21 cellular contexts compared by ENCODE assay signal in genomic region chr13:40772765-40773473, GRCh38. TPM values are rescaled to one million over a fixed set of nuclear protein-coding genes. Genes with fewer than 3 reads are reported as not detected.
DNase-seq lines count a peak whose midpoint lies in the region; ATAC-seq lines count a peak whose summit lies in the region.
"Had no signal": no experiment of that assay in that cellular context is flagged by ENCODE, and none has a peak within 500 bp of the region (broad histone marks: within the 10 kb centered on the region; RNA-seq: fewer than 3 reads in every experiment).

No MANE protein-coding gene starts in this region.

- peak overlapping the region; percentile 8 for H3K4me3 Mint-ChIP-seq in activated CD4-positive, alpha-beta T cell treated with anti-CD3 and anti-CD28 coated beads, Interleukin-2, amount 10 ng/mL, durations not matched to agents 24 days and 14 days
- peak overlapping the region in 6 of 7 donors; percentile 44 to 98 (median 52) for H3K4me3 Mint-ChIP-seq in CD8-positive, alpha-beta memory T cell
- peak overlapping the region; percentile 27 for H3K4me3 Mint-ChIP-seq in activated T-helper 2 cell treated with anti-CD3 and anti-CD28 coated beads, Interferon-gamma antibody, Interleukin-2, Interleukin-4, amounts not matched to agents 10 μg/mL and 5 μg/mL and 100 μg/mL, durations not matched to agents 14 hours and 24 hours and 36 hours (ENCODE audit: low read depth)
- peak overlapping the region in 8 of 10 donors; percentile 4 to 64 (median 46) for H3K4me3 Mint-ChIP-seq in naive thymus-derived CD8-positive, alpha-beta T cell

- H3K36me3 Mint-ChIP-seq in activated CD4-positive, alpha-beta T cell treated with anti-CD3 and anti-CD28 coated beads, Interleukin-2, amount 10 ng/mL, durations not matched to agents 24 days and 14 days (ENCODE audit: low read depth) = peaks cover 6% of the 10 kb centered on the region
- H3K36me3 Mint-ChIP-seq in CD8-positive, alpha-beta memory T cell = peaks cover 0 to 14% (median 0%) of the 10 kb centered on the region in 3 donors
- peaks cover 14% of the 10 kb centered on the region for H3K36me3 Mint-ChIP-seq in activated T-helper 2 cell treated with anti-CD3 and anti-CD28 coated beads, Interferon-gamma antibody, Interleukin-2, Interleukin-4, amounts not matched to agents 10 μg/mL and 5 μg/mL and 100 μg/mL, durations not matched to agents 14 hours and 24 hours and 36 hours (ENCODE audit: low read depth)
- H3K36me3 Mint-ChIP-seq in naive thymus-derived CD8-positive, alpha-beta T cell = no peaks in the 10 kb centered on the region

- H3K9me3 ChIP-seq in CD8-positive, alpha-beta memory T cell (ENCODE audit: low read length) = no peaks in the 10 kb centered on the region
- H3K9me3 ChIP-seq: HAP-1, mucosa of descending colon, right atrium auricular region had no signal

- H3K27ac ChIP-seq in CD8-positive, alpha-beta memory T cell (ENCODE audit: low read depth, low read length) = no peak overlapping the region
- H3K27ac ChIP-seq: right atrium auricular region had no signal

- H3K4me3 ChIP-seq in CD8-positive, alpha-beta memory T cell (ENCODE audit: low read length) = no peak overlapping the region
- H3K4me3 ChIP-seq: HAP-1, mucosa of descending colon, right atrium auricular region had no signal

- no peaks in the 10 kb centered on the region for H3K36me3 ChIP-seq in CD8-positive, alpha-beta memory T cell (ENCODE audit: insufficient read depth, low read length)
- H3K36me3 ChIP-seq: right atrium auricular region had no signal

- H3K27me3 Mint-ChIP-seq in activated CD4-positive, alpha-beta T cell treated with anti-CD3 and anti-CD28 coated beads, Interleukin-2, amount 10 ng/mL, durations not matched to agents 24 days and 14 days = no peaks in the 10 kb centered on the region
- H3K27me3 Mint-ChIP-seq in CD8-positive, alpha-beta memory T cell = no peaks in the 10 kb centered on the region
- H3K27me3 Mint-ChIP-seq in activated T-helper 2 cell treated with anti-CD3 and anti-CD28 coated beads, Interferon-gamma antibody, Interleukin-2, Interleukin-4, amounts not matched to agents 10 μg/mL and 5 μg/mL and 100 μg/mL, durations not matched to agents 14 hours and 24 hours and 36 hours (ENCODE audit: low read depth) = no peaks in the 10 kb centered on the region
- H3K27me3 Mint-ChIP-seq in naive thymus-derived CD8-positive, alpha-beta T cell = no peaks in the 10 kb centered on the region

- peaks cover 38% of the 10 kb centered on the region for H3K4me1 ChIP-seq in CD8-positive, alpha-beta memory T cell (ENCODE audit: insufficient read depth, low read length)

- H3K27ac Mint-ChIP-seq in activated CD4-positive, alpha-beta T cell treated with anti-CD3 and anti-CD28 coated beads, Interleukin-2, amount 10 ng/mL, durations not matched to agents 24 days and 14 days = no peak overlapping the region
- peak overlapping the region in 2 of 8 donors; percentile 51 to 71 for H3K27ac Mint-ChIP-seq in CD8-positive, alpha-beta memory T cell
- no peak overlapping the region for H3K27ac Mint-ChIP-seq in activated T-helper 2 cell treated with anti-CD3 and anti-CD28 coated beads, Interferon-gamma antibody, Interleukin-2, Interleukin-4, amounts not matched to agents 10 μg/mL and 5 μg/mL and 100 μg/mL, durations not matched to agents 14 hours and 24 hours and 36 hours
- peak overlapping the region in 5 of 10 donors; percentile 4 to 82 (median 52) for H3K27ac Mint-ChIP-seq in naive thymus-derived CD8-positive, alpha-beta T cell

- no peak for DNase-seq in activated CD4-positive, alpha-beta T cell treated with anti-CD3 and anti-CD28 coated beads, Interleukin-2, amount 10 ng/mL, durations not matched to agents 24 days and 14 days
- DNase-seq in activated CD4-positive, alpha-beta T cell treated with anti-CD3 and anti-CD28 coated beads, Interleukin-2, amount 50 U/mL, for 4 hours = no peak
- no peak for DNase-seq in CD8-positive, alpha-beta memory T cell
- DNase-seq in activated T-helper 2 cell treated with anti-CD3 and anti-CD28 coated beads, Interferon-gamma antibody, Interleukin-2, Interleukin-4, amounts not matched to agents 10 μg/mL and 5 μg/mL and 100 μg/mL, durations not matched to agents 14 hours and 24 hours and 36 hours (ENCODE audit: low spot score) = no peak
- DNase-seq in naive thymus-derived CD8-positive, alpha-beta T cell = no peak
- DNase-seq in NCI-H69 (lab: John Stamatoyannopoulos, UW) (no peak), MV-4-11 (lab: John Stamatoyannopoulos, UW) (no peak), SIG-M5 (lab: John Stamatoyannopoulos, UW) (no peak)
- DNase-seq: amygdala, dermis blood vessel endothelial cell, head of caudate nucleus, left ventricle myocardium superior, mucosa of descending colon, NCI-H1105 treated with DMSO at 0.1 percent for 48 hours, NCI-H2107, NCI-H524, occipital lobe, SW 1271 had no signal

- intact Hi-C loops in activated CD4-positive, alpha-beta T cell treated with anti-CD3 and anti-CD28 coated beads, Interleukin-2, amount 10 ng/mL, durations not matched to agents 24 days and 14 days (cut with micrococcal nuclease) = loop anchor here (10.0 kb wide), 2 partner anchors 388 to 422 kb away; partner anchors contain the start of gene KBTBD7
- intact Hi-C loops in activated T-helper 2 cell treated with anti-CD3 and anti-CD28 coated beads, Interferon-gamma antibody, Interleukin-2, Interleukin-4, amounts not matched to agents 10 μg/mL and 5 μg/mL and 100 μg/mL, durations not matched to agents 14 hours and 24 hours and 36 hours (cut with micrococcal nuclease) = loop anchor here (5.0 to 10.0 kb wide), 6 partner anchors 256 to 1738 kb away; partner anchors contain the start of genes NHLRC3, PROSER1 and RGCC

- H3K9me3 Mint-ChIP-seq in activated CD4-positive, alpha-beta T cell treated with anti-CD3 and anti-CD28 coated beads, Interleukin-2, amount 10 ng/mL, durations not matched to agents 24 days and 14 days = no peaks in the 10 kb centered on the region
- H3K9me3 Mint-ChIP-seq in CD8-positive, alpha-beta memory T cell = no peaks in the 10 kb centered on the region
- no peaks in the 10 kb centered on the region for H3K9me3 Mint-ChIP-seq in activated T-helper 2 cell treated with anti-CD3 and anti-CD28 coated beads, Interferon-gamma antibody, Interleukin-2, Interleukin-4, amounts not matched to agents 10 μg/mL and 5 μg/mL and 100 μg/mL, durations not matched to agents 14 hours and 24 hours and 36 hours
- no peaks in the 10 kb centered on the region for H3K9me3 Mint-ChIP-seq in naive thymus-derived CD8-positive, alpha-beta T cell
- H3K9me3 Mint-ChIP-seq: activated T-helper 1 cell treated with anti-CD3 and anti-CD28 coated beads, Interleukin-12 subunit alpha, Interleukin-12 subunit beta, Interleukin-2, Interleukin-4 antibody, amounts not matched to agents 30 ng/mL and 10 ng/mL and 1 ng/mL, durations not matched to agents 14 hours and 24 hours and 36 hours had no signal

- ATAC-seq in naive thymus-derived CD8-positive, alpha-beta T cell = no peak
- ATAC-seq: left ventricle myocardium superior, mucosa of descending colon had no signal

- no peaks in the 10 kb centered on the region for H3K27me3 ChIP-seq in CD8-positive, alpha-beta memory T cell (ENCODE audit: insufficient read depth, low read length, poor library complexity, severe bottlenecking)
- H3K27me3 ChIP-seq: right atrium auricular region had no signal

- POLR2A ChIA-PET in CD8-positive, alpha-beta memory T cell (lab: Charles Lee) = interaction anchor here (0.6 to 0.7 kb wide), 2 partner anchors 31 to 346 kb away, joined by 3 read pairs; no protein-coding TSS in a partner anchor
- POLR2A ChIA-PET in naive thymus-derived CD8-positive, alpha-beta T cell (lab: Charles Lee) = interaction anchor here (1.5 kb wide), 1 partner anchor 989 kb away, joined by 3 read pairs; no protein-coding TSS in a partner anchor

- CTCF ChIA-PET in CD8-positive, alpha-beta memory T cell (lab: Charles Lee) = no interaction called here

- peaks cover 44% of the 10 kb centered on the region for H3K4me1 Mint-ChIP-seq in activated CD4-positive, alpha-beta T cell treated with anti-CD3 and anti-CD28 coated beads, Interleukin-2, amount 10 ng/mL, durations not matched to agents 24 days and 14 days
- H3K4me1 Mint-ChIP-seq in CD8-positive, alpha-beta memory T cell = peaks cover 26 to 42% (median 27%) of the 10 kb centered on the region in 3 donors
- H3K4me1 Mint-ChIP-seq in activated T-helper 2 cell treated with anti-CD3 and anti-CD28 coated beads, Interferon-gamma antibody, Interleukin-2, Interleukin-4, amounts not matched to agents 10 μg/mL and 5 μg/mL and 100 μg/mL, durations not matched to agents 14 hours and 24 hours and 36 hours (ENCODE audit: low read depth) = peaks cover 44% of the 10 kb centered on the region
- H3K4me1 Mint-ChIP-seq in naive thymus-derived CD8-positive, alpha-beta T cell = peaks cover 20 to 53% (median 41%) of the 10 kb centered on the region in 4 donors

RNA-seq across cellular contexts. Expression of gene MRPS31, which starts 1.9 kb away (rescaled TPM):
- 46.3 TPM in 2 replicates for total RNA-seq in activated CD4-positive, alpha-beta T cell treated with anti-CD3 and anti-CD28 coated beads, Interleukin-2, amount 10 ng/mL, durations not matched to agents 24 days and 14 days
- total RNA-seq in CD8-positive, alpha-beta memory T cell = 10 to 100 TPM; 36.7 to 38.6 TPM
- polyA plus RNA-seq in CD8-positive, alpha-beta memory T cell = 44.2 TPM
- total RNA-seq in activated T-helper 2 cell treated with anti-CD3 and anti-CD28 coated beads, Interferon-gamma antibody, Interleukin-2, Interleukin-4, amounts not matched to agents 10 μg/mL and 5 μg/mL and 100 μg/mL, durations not matched to agents 14 hours and 24 hours and 36 hours = 42.9 and 43.1 TPM in 2 replicates
- 10 to 100 TPM; 40.0 to 41.2 TPM for total RNA-seq in naive thymus-derived CD8-positive, alpha-beta T cell
- polyA plus RNA-seq in naive thymus-derived CD8-positive, alpha-beta T cell = 10 to 100 TPM; 48.8 to 60.2 (median 57.8) TPM

RNA-seq across cellular contexts. Expression of gene SLC25A15, which starts 16.5 kb away (rescaled TPM):
- total RNA-seq in activated CD4-positive, alpha-beta T cell treated with anti-CD3 and anti-CD28 coated beads, Interleukin-2, amount 10 ng/mL, durations not matched to agents 24 days and 14 days = 22.8 and 24.2 TPM in 2 replicates
- 10 to 100 TPM; 23.9 to 24.3 TPM for total RNA-seq in CD8-positive, alpha-beta memory T cell
- 7.3 TPM for polyA plus RNA-seq in CD8-positive, alpha-beta memory T cell
- total RNA-seq in activated T-helper 2 cell treated with anti-CD3 and anti-CD28 coated beads, Interferon-gamma antibody, Interleukin-2, Interleukin-4, amounts not matched to agents 10 μg/mL and 5 μg/mL and 100 μg/mL, durations not matched to agents 14 hours and 24 hours and 36 hours = 21.8 and 24.1 TPM in 2 replicates
- 10 to 100 TPM; 11.4 to 13.1 TPM for total RNA-seq in naive thymus-derived CD8-positive, alpha-beta T cell
- polyA plus RNA-seq in naive thymus-derived CD8-positive, alpha-beta T cell = 10 to 100 TPM in 2 of 3 donors, 1 to 10 TPM in 1; 5.3 to 12.1 (median 10.2) TPM
